ENCODE assay signal across 39 cellular contexts in genomic region chr13:44086389-44086788, GRCh38.
"Had no signal": no experiment of that assay in that cellular context is flagged by ENCODE, and none has a peak within 500 bp of the region (broad histone marks: within the 10 kb centered on the region; RNA-seq: fewer than 3 reads in every experiment).

No MANE protein-coding gene starts in this region.

- H3K27ac ChIP-seq: adrenal gland, ascending aorta, body of pancreas, brain microvascular endothelial cell, breast epithelium, cardiac muscle cell had no signal

- H3K4me3 Mint-ChIP-seq: activated naive CD4-positive, alpha-beta T cell treated with anti-CD3 and anti-CD28 coated beads for 36 hours; activated naive CD4-positive, alpha-beta T cell treated with anti-CD3 and anti-CD28 coated beads, Interleukin-2, amount 10 ng/mL, durations not matched to agents 7 days and 5 days; activated naive CD4-positive, alpha-beta T cell treated with anti-CD3 and anti-CD28 coated beads, Interleukin-2, amount 50 U/mL, for 24 hours; activated naive CD8-positive, alpha-beta T cell; activated naive CD8-positive, alpha-beta T cell treated with anti-CD3 and anti-CD28 coated beads for 36 hours; activated naive CD8-positive, alpha-beta T cell treated with anti-CD3 and anti-CD28 coated beads, Interleukin-2, amount 10 ng/mL, durations not matched to agents 7 days and 5 days; activated naive CD8-positive, alpha-beta T cell treated with anti-CD3 and anti-CD28 coated beads, Interleukin-2, amount 50 U/mL, for 24 hours; activated T-cell treated with anti-CD3 and anti-CD28 coated beads, Interleukin-2, amount 50 U/mL, for 24 hours; activated T-cell treated with anti-CD3 and anti-CD28 coated beads, Interleukin-2, amount 50 U/mL, for 4 hours; activated T-cell treated with anti-CD3 and anti-CD28 coated beads, Interleukin-2, amount 50 U/mL, for 72 hours; activated T-helper 1 cell treated with anti-CD3 and anti-CD28 coated beads, Interleukin-12 subunit alpha, Interleukin-12 subunit beta, Interleukin-2, Interleukin-4 antibody, amounts not matched to agents 30 ng/mL and 10 ng/mL and 1 ng/mL, durations not matched to agents 14 hours and 24 hours and 36 hours; activated T-helper 17 cell treated with anti-CD3 and anti-CD28 coated beads, Interleukin-2, amount 50 U/mL, for 72 hours; brain; central memory CD8-positive, alpha-beta T cell had no signal

- H3K9me3 ChIP-seq: adrenal gland, ascending aorta, body of pancreas, breast epithelium had no signal

- H3K4me1 Mint-ChIP-seq: brain; central memory CD8-positive, alpha-beta T cell had no signal

- H3K36me3 Mint-ChIP-seq: activated naive CD4-positive, alpha-beta T cell treated with anti-CD3 and anti-CD28 coated beads, Interleukin-2, amount 10 ng/mL, durations not matched to agents 7 days and 5 days; activated naive CD8-positive, alpha-beta T cell; activated naive CD8-positive, alpha-beta T cell treated with anti-CD3 and anti-CD28 coated beads, Interleukin-2, amount 10 ng/mL, durations not matched to agents 7 days and 5 days; brain had no signal

- H3K4me1 ChIP-seq: adrenal gland, ascending aorta, body of pancreas, breast epithelium had no signal

- H3K27me3 Mint-ChIP-seq: activated naive CD8-positive, alpha-beta T cell; activated naive CD8-positive, alpha-beta T cell treated with anti-CD3 and anti-CD28 coated beads for 36 hours had no signal

- ATAC-seq: activated naive CD4-positive, alpha-beta T cell treated with anti-CD3 and anti-CD28 coated beads, Interleukin-2, amount 50 U/mL, for 72 hours; activated naive CD8-positive, alpha-beta T cell treated with anti-CD3 and anti-CD28 coated beads, Interleukin-2, amount 50 U/mL, for 24 hours; activated T-cell treated with anti-CD3 and anti-CD28 coated beads, Interleukin-2, amount 50 U/mL, for 4 hours; activated T-cell treated with anti-CD3 and anti-CD28 coated beads, Interleukin-2, amount 50 U/mL, for 72 hours; activated T-helper 17 cell treated with anti-CD3 and anti-CD28 coated beads, Interleukin-2, amount 50 U/mL, for 72 hours; body of pancreas had no signal

- H3K9me3 Mint-ChIP-seq: activated naive CD4-positive, alpha-beta T cell treated with anti-CD3 and anti-CD28 coated beads, Interleukin-2, amount 10 ng/mL, durations not matched to agents 7 days and 5 days; activated T-cell treated with anti-CD3 and anti-CD28 coated beads, Interleukin-2, amount 50 U/mL, for 24 hours; activated T-cell treated with anti-CD3 and anti-CD28 coated beads, Interleukin-2, amount 50 U/mL, for 72 hours; activated T-helper 1 cell treated with anti-CD3 and anti-CD28 coated beads, Interleukin-12 subunit alpha, Interleukin-12 subunit beta, Interleukin-2, Interleukin-4 antibody, amounts not matched to agents 30 ng/mL and 10 ng/mL and 1 ng/mL, durations not matched to agents 14 hours and 24 hours and 36 hours; activated T-helper 17 cell treated with anti-CD3 and anti-CD28 coated beads, Interleukin-2, amount 50 U/mL, for 72 hours; activated T-helper 2 cell treated with anti-CD3 and anti-CD28 coated beads, Interferon-gamma antibody, Interleukin-2, Interleukin-4, amounts not matched to agents 10 μg/mL and 5 μg/mL and 100 μg/mL, durations not matched to agents 14 hours and 24 hours and 36 hours; central memory CD8-positive, alpha-beta T cell had no signal

- DNase-seq: activated effector memory CD4-positive, alpha-beta T cell treated with anti-CD3 and anti-CD28 coated beads, Interleukin-2, amount 50 U/mL, for 16 hours; activated effector memory CD4-positive, alpha-beta T cell treated with Interleukin-2 at 50 U/mL for 16 hours; activated gamma-delta T cell; activated gamma-delta T cell treated with Interleukin-2 at 50 U/mL for 16 hours; activated naive CD4-positive, alpha-beta T cell; activated naive CD4-positive, alpha-beta T cell treated with anti-CD3 and anti-CD28 coated beads for 36 hours; activated naive CD4-positive, alpha-beta T cell treated with anti-CD3 and anti-CD28 coated beads, Interleukin-2, amount 10 ng/mL, durations not matched to agents 7 days and 5 days; activated naive CD4-positive, alpha-beta T cell treated with anti-CD3 and anti-CD28 coated beads, Interleukin-2, amount 50 U/mL, for 16 hours; activated naive CD4-positive, alpha-beta T cell treated with Interleukin-2 at 50 U/mL for 16 hours; activated naive CD8-positive, alpha-beta T cell treated with anti-CD3 and anti-CD28 coated beads for 36 hours; activated naive CD8-positive, alpha-beta T cell treated with anti-CD3 and anti-CD28 coated beads, Interleukin-2, amount 10 ng/mL, durations not matched to agents 7 days and 5 days; activated naive CD8-positive, alpha-beta T cell treated with anti-CD3 and anti-CD28 coated beads, Interleukin-2, amount 50 U/mL, for 24 hours; activated T-cell treated with anti-CD3 and anti-CD28 coated beads for 4 hours; activated T-cell treated with anti-CD3 and anti-CD28 coated beads, Interleukin-2, amount 50 U/mL, for 1 hour; activated T-cell treated with anti-CD3 and anti-CD28 coated beads, Interleukin-2, amount 50 U/mL, for 24 hours; activated T-cell treated with anti-CD3 and anti-CD28 coated beads, Interleukin-2, amount 50 U/mL, for 4 hours; activated T-cell treated with anti-CD3 and anti-CD28 coated beads, Interleukin-2, amount 50 U/mL, for 48 hours; activated T-cell treated with anti-CD3 and anti-CD28 coated beads, Interleukin-2, amount 50 U/mL, for 72 hours; adrenal gland; amniotic stem cell; amygdala; anterior cingulate cortex; aorta; body of pancreas; brain microvascular endothelial cell; caudate nucleus; central memory CD4-positive, alpha-beta T cell; cerebellar nuclear complex had no signal

- H3K27ac Mint-ChIP-seq: activated naive CD4-positive, alpha-beta T cell treated with anti-CD3 and anti-CD28 coated beads for 36 hours; activated naive CD4-positive, alpha-beta T cell treated with anti-CD3 and anti-CD28 coated beads, Interleukin-2, amount 10 ng/mL, durations not matched to agents 7 days and 5 days; activated naive CD4-positive, alpha-beta T cell treated with anti-CD3 and anti-CD28 coated beads, Interleukin-2, amount 50 U/mL, for 24 hours; activated naive CD4-positive, alpha-beta T cell treated with anti-CD3 and anti-CD28 coated beads, Interleukin-2, amount 50 U/mL, for 72 hours; activated naive CD8-positive, alpha-beta T cell; activated naive CD8-positive, alpha-beta T cell treated with anti-CD3 and anti-CD28 coated beads for 36 hours; activated naive CD8-positive, alpha-beta T cell treated with anti-CD3 and anti-CD28 coated beads, Interleukin-2, amount 10 ng/mL, durations not matched to agents 7 days and 5 days; activated naive CD8-positive, alpha-beta T cell treated with anti-CD3 and anti-CD28 coated beads, Interleukin-2, amount 50 U/mL, for 24 hours; activated T-cell treated with anti-CD3 and anti-CD28 coated beads, Interleukin-2, amount 50 U/mL, for 24 hours; activated T-cell treated with anti-CD3 and anti-CD28 coated beads, Interleukin-2, amount 50 U/mL, for 72 hours; activated T-helper 1 cell treated with anti-CD3 and anti-CD28 coated beads, Interleukin-12 subunit alpha, Interleukin-12 subunit beta, Interleukin-2, Interleukin-4 antibody, amounts not matched to agents 30 ng/mL and 10 ng/mL and 1 ng/mL, durations not matched to agents 14 hours and 24 hours and 36 hours; activated T-helper 17 cell treated with anti-CD3 and anti-CD28 coated beads, Interleukin-2, amount 50 U/mL, for 72 hours; activated T-helper 2 cell treated with anti-CD3 and anti-CD28 coated beads, Interferon-gamma antibody, Interleukin-2, Interleukin-4, amounts not matched to agents 10 μg/mL and 5 μg/mL and 100 μg/mL, durations not matched to agents 14 hours and 24 hours and 36 hours; brain had no signal

- H3K4me3 ChIP-seq: adrenal gland, ascending aorta, body of pancreas, breast epithelium, cardiac muscle cell had no signal

- H3K27me3 ChIP-seq: adrenal gland, ascending aorta, body of pancreas, brain microvascular endothelial cell, breast epithelium, cardiac muscle cell had no signal

- H3K36me3 ChIP-seq: adrenal gland, ascending aorta, brain microvascular endothelial cell, cardiac muscle cell had no signal
